In genomic region chr6:31813463-31813849, GRCh38 we compare ENCODE assay signal across 9 cellular contexts. TPM values are rescaled to one million over a fixed set of nuclear protein-coding genes. Genes with fewer than 3 reads are reported as not detected.
DNase-seq lines count a peak whose midpoint lies in the region; ATAC-seq and TF ChIP-seq lines count a peak whose summit lies in the region.
"Had no signal": no experiment of that assay in that cellular context is flagged by ENCODE, and none has a peak within 500 bp of the region (broad histone marks: within the 10 kb centered on the region; RNA-seq: fewer than 3 reads in every experiment).

No MANE protein-coding gene starts in this region.

- peak overlapping the region; percentile 91 for H3K4me3 Mint-ChIP-seq in activated B cell treated with CpG ODN at 0.5 μM for 24 hours

- CTCF ChIA-PET in activated B cell treated with CpG ODN at 0.5 μM for 24 hours (lab: Charles Lee): interaction anchor here (0.6 to 2.0 kb wide), 7 partner anchors 16 to 140 kb away, joined by 3 to 9 read pairs (median 4); partner anchors contain the start of gene VARS1

- H3K9ac ChIP-seq in ES-I3 (ENCODE audit: low read depth, low read length) (peak overlapping the region; percentile 62), rectal smooth muscle tissue (ENCODE audit: low read length) (no peak overlapping the region)

- no peak for DNase-seq in activated B cell treated with CpG ODN at 0.5 μM for 24 hours
- no peak for DNase-seq in heart left ventricle
- no peak for DNase-seq in erythroblast (lab: John Stamatoyannopoulos, UW)
- DNase-seq in HCEC 1CT: no peak
- no peak for DNase-seq in ureter (ENCODE audit: low spot score)
- DNase-seq: KG1 had no signal

- WGBS in heart left ventricle, 4 donors: 96 to 97% (median 97%) methylated on average over 7 of the region's 7 CpGs

- peaks cover 30% of the 10 kb centered on the region for H3K4me1 Mint-ChIP-seq in activated B cell treated with CpG ODN at 0.5 μM for 24 hours

- TF ChIP-seq CTCF in activated B cell treated with CpG ODN at 0.5 μM for 24 hours (IDR thresholded peaks at IDR 0.05): no peak
- TF ChIP-seq CTCF in heart left ventricle (IDR thresholded peaks at IDR 0.05): no peak

- H3K27me3 ChIP-seq in heart left ventricle (no peaks in the 10 kb centered on the region), rectal smooth muscle tissue (ENCODE audit: control insufficient read depth, insufficient read depth, low read length) (no peaks in the 10 kb centered on the region)

- intact Hi-C loops in activated B cell treated with CpG ODN at 0.5 μM for 24 hours (cut with micrococcal nuclease): no loop called here
- intact Hi-C loops in heart left ventricle (cut with DNase I): loop anchor here in 2 of 10 donors (5.0 kb wide), 2 partner anchors 76 to 81 kb away; partner anchors contain the start of gene CLIC1 (in 1 of the 2)

- no peaks in the 10 kb centered on the region for H3K9me3 Mint-ChIP-seq in activated B cell treated with CpG ODN at 0.5 μM for 24 hours

- H3K27me3 Mint-ChIP-seq in activated B cell treated with CpG ODN at 0.5 μM for 24 hours: no peaks in the 10 kb centered on the region

- POLR2A ChIA-PET in activated B cell treated with CpG ODN at 0.5 μM for 24 hours (lab: Charles Lee): interaction anchor here (1.4 to 3.3 kb wide), 8 partner anchors 8 to 161 kb away, joined by 8 to 42 read pairs (median 23); partner anchors contain the start of genes ABHD16A, BAG6, DDAH2 and HSPA1B

- H3K36me3 Mint-ChIP-seq in activated B cell treated with CpG ODN at 0.5 μM for 24 hours (ENCODE audit: low read depth): peaks cover 8% of the 10 kb centered on the region

- 0 out of 2 replicates have a peak, but pooled peaks cover 3% of the 10 kb centered on the region for H3K4me1 ChIP-seq in ES-I3 (ENCODE audit: insufficient read depth, low read length)
- peaks cover 0 to 27% (median 16%) of the 10 kb centered on the region in 12 donors for H3K4me1 ChIP-seq in heart left ventricle
- peaks cover 6% of the 10 kb centered on the region for H3K4me1 ChIP-seq in rectal smooth muscle tissue (ENCODE audit: control insufficient read depth, insufficient read depth, low read length)

- H3K36me3 ChIP-seq in ES-I3 (ENCODE audit: insufficient read depth, low read length) (no peaks in the 10 kb centered on the region), heart left ventricle (peaks cover 0 to 4% (median 0%) of the 10 kb centered on the region in 9 donors), rectal smooth muscle tissue (ENCODE audit: control insufficient read depth, insufficient read depth, low read length) (no peaks in the 10 kb centered on the region)

- H3K27ac ChIP-seq in heart left ventricle (peak overlapping the region in 11 of 12 donors; percentile 91 to 100 (median 99)), rectal smooth muscle tissue (ENCODE audit: low read depth, low read length) (peak overlapping the region; percentile 84)

- H3K4me3 ChIP-seq in heart left ventricle (peak overlapping the region in 7 of 12 donors; percentile 60 to 76 (median 71)), rectal smooth muscle tissue (ENCODE audit: low read length) (peak overlapping the region; percentile 22)

- peak overlapping the region; percentile 72 for H3K27ac Mint-ChIP-seq in activated B cell treated with CpG ODN at 0.5 μM for 24 hours

- no peak for ATAC-seq in activated B cell treated with CpG ODN at 0.5 μM for 24 hours (ENCODE audit: low read depth)
- ATAC-seq in heart left ventricle: no peak
- ATAC-seq in HG02852 (IDR thresholded peaks at IDR 0.05; ENCODE audit: unreplicated experiment): no peak

- H3K9me3 ChIP-seq in ES-I3 (ENCODE audit: control insufficient read depth, insufficient read depth, low read length) (no peaks in the 10 kb centered on the region), heart left ventricle (no peaks in the 10 kb centered on the region)

- no peak for TF ChIP-seq POLR2A in heart left ventricle (IDR thresholded peaks at IDR 0.05)
- TF ChIP-seq POLR2A in erythroblast (IDR thresholded peaks at IDR 0.05; ENCODE audit: low read length): no peak

RNA-seq across cellular contexts. Expression of gene HSPA1L, which starts 1.6 kb away (rescaled TPM):
- total RNA-seq in activated B cell treated with CpG ODN at 0.5 μM for 24 hours (1.2 and 2.1 TPM in 2 replicates), heart left ventricle (1 to 10 TPM; 1.3 to 3.6 (median 1.8) TPM), ureter (1.7 TPM)
- 1 to 10 TPM in 1 of 2 donors, under 1 TPM in 1; 0.95 to 1.9 TPM for polyA plus RNA-seq in heart left ventricle

RNA-seq across cellular contexts. Expression of gene HSPA1A, which starts 1.9 kb away (rescaled TPM):
- total RNA-seq in activated B cell treated with CpG ODN at 0.5 μM for 24 hours: 27.1 and 28.1 TPM in 2 replicates
- total RNA-seq in heart left ventricle: 100 to 1,000 TPM; 169 to 412 (median 197) TPM
- 100 to 1,000 TPM; 157 to 179 TPM for polyA plus RNA-seq in heart left ventricle
- 191 TPM for total RNA-seq in ureter

RNA-seq across cellular contexts. Expression of gene LSM2, which starts 6.7 kb away (rescaled TPM):
- total RNA-seq in activated B cell treated with CpG ODN at 0.5 μM for 24 hours (61.8 and 68.6 TPM in 2 replicates), heart left ventricle (10 to 100 TPM; 22.9 to 37.4 (median 25.9) TPM), ureter (35.6 TPM)
- 10 to 100 TPM; 27.5 to 64.7 TPM for polyA plus RNA-seq in heart left ventricle

RNA-seq across cellular contexts. Expression of gene HSPA1B, which starts 14.1 kb away (rescaled TPM):
- total RNA-seq in activated B cell treated with CpG ODN at 0.5 μM for 24 hours (23.7 and 30.4 TPM in 2 replicates), heart left ventricle (100 to 1,000 TPM; 120 to 306 (median 146) TPM), ureter (163 TPM)
- polyA plus RNA-seq in heart left ventricle: 100 to 1,000 TPM in 1 of 2 donors, 10 to 100 TPM in 1; 35.2 to 149 TPM

RNA-seq across cellular contexts. Expression of gene VARS1, which starts 17.9 kb away (rescaled TPM):
- total RNA-seq in activated B cell treated with CpG ODN at 0.5 μM for 24 hours (136 and 140 TPM in 2 replicates), heart left ventricle (10 to 100 TPM; 18.6 to 61.8 (median 26.1) TPM), ureter (105 TPM)
- polyA plus RNA-seq in heart left ventricle: 10 to 100 TPM; 21.9 to 54.6 TPM
